ENCODE assay signal across 1 cellular context in the genomic region with DNA sequence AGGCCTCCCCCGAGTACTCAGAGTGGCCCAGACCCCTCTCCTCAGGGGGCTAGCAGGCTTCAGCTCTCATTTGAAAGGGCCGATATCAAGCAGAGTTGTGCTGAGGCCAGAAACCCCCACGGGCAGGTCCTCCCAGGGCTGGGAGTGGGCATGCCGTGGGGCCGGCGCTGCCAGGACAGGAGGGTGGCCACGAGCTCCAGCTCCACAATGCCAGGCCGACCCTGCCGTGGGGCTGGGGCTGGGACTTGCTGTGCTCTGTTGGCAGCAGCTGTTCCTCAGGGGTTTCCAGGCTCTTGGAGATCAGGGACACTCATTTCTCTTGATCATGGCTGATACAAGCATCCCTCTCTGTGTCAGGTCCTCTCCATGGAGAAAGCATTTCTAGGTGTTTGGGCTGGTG.
TF ChIP-seq lines count a peak whose summit lies in the region.

No MANE protein-coding gene starts in this region.

TF ChIP-seq in A549, 52 proteins besides CTCF, POLR2A, EP300 and RAD21:
- TF ChIP-seq RNF2 (IDR thresholded peaks at IDR 0.05; ENCODE audit: borderline replicate concordance, low read depth) (no peak), FOSL2 (IDR thresholded peaks at IDR 0.05) (no peak), FOSL2 (CRISPR knock-in tag; IDR thresholded peaks at IDR 0.05) (no peak), CBX8 (IDR thresholded peaks at IDR 0.05) (no peak), TP53 (CRISPR knock-in tag; IDR thresholded peaks at IDR 0.05) (no peak), NR3C1 (IDR thresholded peaks at IDR 0.05) (no peak), FOXS1 (CRISPR knock-in tag; IDR thresholded peaks at IDR 0.05) (no peak), HEYL (CRISPR knock-in tag; IDR thresholded peaks at IDR 0.05) (no peak), EHF (CRISPR knock-in tag; IDR thresholded peaks at IDR 0.05) (no peak), JUNB (IDR thresholded peaks at IDR 0.05) (no peak), HDAC2 (IDR thresholded peaks at IDR 0.05) (no peak), SREBF2 (IDR thresholded peaks at IDR 0.05) (no peak), ZC3H11A (IDR thresholded peaks at IDR 0.05) (no peak), BHLHE40 (IDR thresholded peaks at IDR 0.05; ENCODE audit: low read depth, low read length) (no peak), MYC (IDR thresholded peaks at IDR 0.05; ENCODE audit: borderline replicate concordance, low read length) (no peak), MAFK (IDR thresholded peaks at IDR 0.05; ENCODE audit: partially characterized antibody) (no peak), CHD2 (IDR thresholded peaks at IDR 0.05; ENCODE audit: low read length, partially characterized antibody) (no peak), CHD4 (IDR thresholded peaks at IDR 0.05; ENCODE audit: borderline replicate concordance) (no peak)
- TF ChIP-seq, protein P1, sequence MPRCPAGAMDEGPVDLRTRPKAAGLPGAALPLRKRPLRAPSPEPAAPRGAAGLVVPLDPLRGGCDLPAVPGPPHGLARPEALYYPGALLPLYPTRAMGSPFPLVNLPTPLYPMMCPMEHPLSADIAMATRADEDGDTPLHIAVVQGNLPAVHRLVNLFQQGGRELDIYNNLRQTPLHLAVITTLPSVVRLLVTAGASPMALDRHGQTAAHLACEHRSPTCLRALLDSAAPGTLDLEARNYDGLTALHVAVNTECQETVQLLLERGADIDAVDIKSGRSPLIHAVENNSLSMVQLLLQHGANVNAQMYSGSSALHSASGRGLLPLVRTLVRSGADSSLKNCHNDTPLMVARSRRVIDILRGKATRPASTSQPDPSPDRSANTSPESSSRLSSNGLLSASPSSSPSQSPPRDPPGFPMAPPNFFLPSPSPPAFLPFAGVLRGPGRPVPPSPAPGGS (IDR thresholded peaks at IDR 0.05): no peak
- TF ChIP-seq, protein P2, sequence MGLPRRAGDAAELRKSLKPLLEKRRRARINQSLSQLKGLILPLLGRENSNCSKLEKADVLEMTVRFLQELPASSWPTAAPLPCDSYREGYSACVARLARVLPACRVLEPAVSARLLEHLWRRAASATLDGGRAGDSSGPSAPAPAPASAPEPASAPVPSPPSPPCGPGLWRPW (IDR thresholded peaks at IDR 0.05): no peak
- TF ChIP-seq, protein P3, sequence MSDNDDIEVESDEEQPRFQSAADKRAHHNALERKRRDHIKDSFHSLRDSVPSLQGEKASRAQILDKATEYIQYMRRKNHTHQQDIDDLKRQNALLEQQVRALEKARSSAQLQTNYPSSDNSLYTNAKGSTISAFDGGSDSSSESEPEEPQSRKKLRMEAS (IDR thresholded peaks at IDR 0.05): no peak
TF ChIP-seq in A549: peak in this region for 0.
